ENCODE assay signal across 8 cellular contexts in genomic region chr2:241507430-241508239, GRCh38. TPM values are rescaled to one million over a fixed set of nuclear protein-coding genes. Genes with fewer than 3 reads are reported as not detected.
DNase-seq lines count a peak whose midpoint lies in the region; FAIRE-seq and TF ChIP-seq lines count a peak whose summit lies in the region.

No MANE protein-coding gene starts in this region.

- no peaks in the 10 kb centered on the region for H3K9me2 ChIP-seq in neural cell (ENCODE audit: insufficient read depth, low read length)

- H3K4me2 ChIP-seq in neural cell (ENCODE audit: low read length) = peak overlapping the region; percentile 38

- intact Hi-C loops in esophagus squamous epithelium (cut with DNase I) = no loop called here

- H4K20me1 ChIP-seq in neural cell (ENCODE audit: insufficient read depth) = peaks cover 7% of the 10 kb centered on the region

- no peak for FAIRE-seq in H54 (lab: Jason Lieb, UNC)
- no peak for FAIRE-seq in urothelium cell line (lab: Jason Lieb, UNC)

- TF ChIP-seq RAD21 in neural cell (conservative IDR thresholded peaks at IDR 0.05) = peak; percentile 20

- H3K27ac ChIP-seq in esophagus squamous epithelium (peak overlapping the region; percentile 67 to 96 (median 88)), neural cell (ENCODE audit: low read length) (peak overlapping the region; percentile 68)

- H3K4me3 ChIP-seq in MG63 = peak overlapping the region; percentile 88
- peak overlapping the region; percentile 72 to 100 (median 80) for H3K4me3 ChIP-seq in esophagus squamous epithelium
- peak overlapping the region; percentile 99 for H3K4me3 ChIP-seq in neural cell (ENCODE audit: low read length)

- H3K9me3 ChIP-seq in MG63 (no peaks in the 10 kb centered on the region), esophagus squamous epithelium (no peaks in the 10 kb centered on the region), neural cell (ENCODE audit: low read length) (no peaks in the 10 kb centered on the region)

- H3K27me3 ChIP-seq in MG63 = no peaks in the 10 kb centered on the region
- H3K27me3 ChIP-seq in esophagus squamous epithelium = no peaks in the 10 kb centered on the region
- H3K27me3 ChIP-seq in neural cell (ENCODE audit: insufficient read depth, low read depth, low read length) = no peaks in the 10 kb centered on the region

- peaks cover 27% of the 10 kb centered on the region for H3K79me2 ChIP-seq in neural cell (replicated peaks; ENCODE audit: insufficient read depth, low read length)

- TF ChIP-seq POLR2A in H54 (IDR thresholded peaks at IDR 0.05; ENCODE audit: low read depth, low read length) = no peak
- TF ChIP-seq POLR2A in esophagus squamous epithelium (IDR thresholded peaks at IDR 0.05) = no peak

- DNase-seq in DMS79 treated with DMSO at 0.1 percent for 48 hours (lab: John Stamatoyannopoulos, UW) = peak; percentile 10
- DNase-seq in DMS79 (lab: John Stamatoyannopoulos, UW) = no peak
- peak; percentile 64 for DNase-seq in H54 (ENCODE audit: insufficient read length, low spot score)
- peak; percentile 62 for DNase-seq in MG63
- peak; percentile 76 for DNase-seq in activated CD8-positive, alpha-beta memory T cell treated with anti-CD3 and anti-CD28 coated beads, Interleukin-2, amount 50 U/mL, for 48 hours
- no peak for DNase-seq in esophagus squamous epithelium (lab: John Stamatoyannopoulos, UW)
- peak; percentile 79 for DNase-seq in urothelium cell line (ENCODE audit: low spot score)

- 0 to 2% methylated on average over 5 to 19 of the region's 67 CpGs for WGBS in esophagus squamous epithelium, 2 donors

- H3K9ac ChIP-seq in neural cell (ENCODE audit: low read length) = peak overlapping the region; percentile 83

- peaks cover 6 to 51% (median 31%) of the 10 kb centered on the region in 3 donors for H3K4me1 ChIP-seq in esophagus squamous epithelium

- H2AFZ ChIP-seq in neural cell (ENCODE audit: low read depth, low read length) = peak overlapping the region; percentile 27

- H3F3A ChIP-seq in neural cell (ENCODE audit: insufficient read depth, low read length, poor library complexity, severe bottlenecking) = no peaks in the 10 kb centered on the region

- TF ChIP-seq CTCF in esophagus squamous epithelium (IDR thresholded peaks at IDR 0.05) (peak in 1 of 6 experiments; percentile 15), neural cell (IDR thresholded peaks at IDR 0.05; ENCODE audit: poor library complexity, severe bottlenecking) (peak; percentile 22)

- no peak for TF ChIP-seq EP300 in neural cell (conservative IDR thresholded peaks at IDR 0.05; ENCODE audit: poor library complexity, severe bottlenecking)

- H3K36me3 ChIP-seq in MG63 = peaks cover 16% of the 10 kb centered on the region
- peaks cover 0 to 30% (median 0%) of the 10 kb centered on the region in 3 donors for H3K36me3 ChIP-seq in esophagus squamous epithelium
- no peaks in the 10 kb centered on the region for H3K36me3 ChIP-seq in neural cell (ENCODE audit: insufficient read depth, low read length)

TF ChIP-seq in neural cell, 6 proteins besides CTCF, POLR2A, EP300 and RAD21:
- no peak for TF ChIP-seq TAF1 (IDR thresholded peaks at IDR 0.05; ENCODE audit: low read depth)
- no peak for TF ChIP-seq POLR2AphosphoS5 (IDR thresholded peaks at IDR 0.05)
- peak; percentile 61 for TF ChIP-seq MXI1 (conservative IDR thresholded peaks at IDR 0.05; ENCODE audit: poor library complexity, severe bottlenecking)
- no peak for TF ChIP-seq SMC3 (conservative IDR thresholded peaks at IDR 0.05; ENCODE audit: poor library complexity)
- no peak for TF ChIP-seq REST (IDR thresholded peaks at IDR 0.05; ENCODE audit: borderline replicate concordance)
- TF ChIP-seq EZH2 (IDR thresholded peaks at IDR 0.05; ENCODE audit: borderline replicate concordance, insufficient read depth, low read length, poor library complexity, severe bottlenecking) = no peak

RNA-seq across cellular contexts. Expression of gene STK25, which starts 0.7 kb away (rescaled TPM):
- total RNA-seq in MG63 (2014; rRNA removed; shearing (Covaris generic); ENCODE audit: low replicate concordance) = 176 and 432 TPM in 2 replicates
- total RNA-seq in esophagus squamous epithelium = 100 to 1,000 TPM; 137 to 156 (median 140) TPM
- 580 and 628 TPM in 2 replicates for polyA plus RNA-seq in neural cell
- polyA minus RNA-seq in neural cell = 230 and 246 TPM in 2 replicates

RNA-seq across cellular contexts. Expression of gene BOK, which starts 50.9 kb away (rescaled TPM):
- 1.6 and 6.8 TPM in 2 replicates for total RNA-seq in MG63 (2014; rRNA removed; shearing (Covaris generic); ENCODE audit: low replicate concordance)
- total RNA-seq in esophagus squamous epithelium = 10 to 100 TPM; 35.5 to 57.1 (median 51.2) TPM
- 2.3 and 3.9 TPM in 2 replicates for polyA plus RNA-seq in neural cell
- 1.2 and 1.3 TPM in 2 replicates for polyA minus RNA-seq in neural cell

Comparison
In these comparisons a context has a peak if more than half of its experiments do, and no peak if none do; other contexts are left out.
1. DNase-seq: peak in DMS79 treated with DMSO at 0.1 percent for 48 hours (single experiment), H54 (single experiment), MG63 (single experiment), activated CD8-positive, alpha-beta memory T cell treated with anti-CD3 and anti-CD28 coated beads, Interleukin-2, amount 50 U/mL, for 48 hours (single experiment) and urothelium cell line (single experiment); none in DMS79 (single experiment) and esophagus squamous epithelium (single experiment).
2. Peak in every context shown above with its lines, with median percentiles within 50 percentile points of each other: H3K4me3 ChIP-seq.